Comparison of ENCODE assay signal across 8 cellular contexts in the genomic region with DNA sequence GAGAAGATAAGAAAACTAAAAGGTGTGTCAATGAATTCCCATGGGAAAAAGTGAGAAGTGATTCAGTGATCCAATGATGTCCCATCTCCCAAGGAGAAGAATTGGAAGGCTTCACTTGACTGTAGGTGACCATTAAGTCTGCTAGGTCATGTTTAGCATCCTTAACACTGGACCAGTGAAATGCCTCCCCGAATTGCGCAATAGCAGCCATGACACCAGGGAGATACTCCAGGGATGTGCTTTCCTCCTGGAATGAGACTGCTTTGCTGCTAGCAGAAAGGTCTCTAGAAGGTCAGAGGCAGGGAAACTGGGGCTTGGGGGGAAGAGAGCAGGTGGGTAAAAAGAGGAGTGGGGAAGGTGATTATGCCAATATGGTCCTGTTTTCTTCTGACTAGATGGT.
"Had no signal": no experiment of that assay in that cellular context is flagged by ENCODE, and none has a peak within 500 bp of the region (broad histone marks: within the 10 kb centered on the region; RNA-seq: fewer than 3 reads in every experiment).

No MANE protein-coding gene starts in this region.

- H3K27ac ChIP-seq: GM23248, HL-60, KMS-11 had no signal

- H3K4me3 ChIP-seq: GM23248 had no signal

- H3K9ac ChIP-seq: GM23248, KMS-11 had no signal

- FAIRE-seq: H54 had no signal

- H3K4me2 ChIP-seq: KMS-11 had no signal

- H2AFZ ChIP-seq: GM23248 had no signal

- DNase-seq: GM23248, GOT3, H9, HCEC 1CT, KBM-7 had no signal
